In genomic region chr14:44940944-44941343, GRCh38 we compare ENCODE assay signal across 15 cellular contexts. TPM values are rescaled to one million over a fixed set of nuclear protein-coding genes. Genes with fewer than 3 reads are reported as not detected.
DNase-seq lines count a peak whose midpoint lies in the region; ATAC-seq and FAIRE-seq lines count a peak whose summit lies in the region.
"Had no signal": no experiment of that assay in that cellular context is flagged by ENCODE, and none has a peak within 500 bp of the region (broad histone marks: within the 10 kb centered on the region; RNA-seq: fewer than 3 reads in every experiment).

No MANE protein-coding gene starts in this region.

- no peaks in the 10 kb centered on the region for H3K4me1 ChIP-seq in CD4-positive, CD25-positive, alpha-beta regulatory T cell (ENCODE audit: control insufficient read depth, insufficient read depth, low read length, poor library complexity, severe bottlenecking)

- FAIRE-seq in urothelium cell line (lab: Jason Lieb, UNC) = no peak
- FAIRE-seq: HepG2 had no signal

- peaks cover 11% of the 10 kb centered on the region for H3K4me1 Mint-ChIP-seq in activated CD4-positive, alpha-beta T cell treated with anti-CD3 and anti-CD28 coated beads, Interleukin-2, amount 10 ng/mL, durations not matched to agents 24 days and 14 days
- peaks cover 39 to 66% (median 53%) of the 10 kb centered on the region in 4 donors for H3K4me1 Mint-ChIP-seq in CD4-positive, CD25-positive, alpha-beta regulatory T cell
- peaks cover 22% of the 10 kb centered on the region for H3K4me1 Mint-ChIP-seq in T-helper 2 cell treated with Interferon-gamma antibody and Interleukin-4, amounts not matched to agents 5 μg/mL and 100 μg/mL, for 36 hours (ENCODE audit: low read depth)

- no peaks in the 10 kb centered on the region for H3K9me3 ChIP-seq in CD4-positive, CD25-positive, alpha-beta regulatory T cell (ENCODE audit: control insufficient read depth in 2 of 2, low read length in 2 of 2)

- DNase-seq in activated CD4-positive, alpha-beta T cell treated with anti-CD3 and anti-CD28 coated beads, Interleukin-2, amount 10 ng/mL, durations not matched to agents 24 days and 14 days = peak; percentile 57
- no peak for DNase-seq in activated CD4-positive, alpha-beta T cell treated with anti-CD3 and anti-CD28 coated beads for 4 hours
- DNase-seq in CD4-positive, CD25-positive, alpha-beta regulatory T cell = peak in 2 of 3 donors; percentile 18 to 21
- no peak for DNase-seq in T-helper 2 cell treated with Interferon-gamma antibody and Interleukin-4, amounts not matched to agents 5 μg/mL and 100 μg/mL, for 36 hours (ENCODE audit: low spot score)
- DNase-seq in central memory CD4-positive, alpha-beta T cell = peak; percentile 25
- DNase-seq in urothelium cell line (ENCODE audit: low spot score) = no peak
- DNase-seq in effector CD4-positive, alpha-beta T cell = no peak
- DNase-seq: KG1, NCI-H1436, NCI-H2029, NCI-H2171, NCI-H748 treated with DMSO at 0.1 percent for 48 hours, OCI-M1 had no signal

- no peak overlapping the region for H3K27ac ChIP-seq in CD4-positive, CD25-positive, alpha-beta regulatory T cell (ENCODE audit: insufficient read depth, low read length, poor library complexity, severe bottlenecking)

- H3K4me3 Mint-ChIP-seq in activated CD4-positive, alpha-beta T cell treated with anti-CD3 and anti-CD28 coated beads, Interleukin-2, amount 10 ng/mL, durations not matched to agents 24 days and 14 days = no peak overlapping the region
- H3K4me3 Mint-ChIP-seq in CD4-positive, CD25-positive, alpha-beta regulatory T cell = peak overlapping the region in 3 of 4 donors; percentile 5 to 39 (median 25)
- H3K4me3 Mint-ChIP-seq in T-helper 2 cell treated with Interferon-gamma antibody and Interleukin-4, amounts not matched to agents 5 μg/mL and 100 μg/mL, for 36 hours = peak overlapping the region; percentile 55

- peak in 1 of 2 donors; percentile 50 for ATAC-seq in CD4-positive, CD25-positive, alpha-beta regulatory T cell (ENCODE audit: low read depth in 2 of 2)
- ATAC-seq in GM19035 (IDR thresholded peaks at IDR 0.05; ENCODE audit: unreplicated experiment) = no peak
- ATAC-seq: HepG2 had no signal

- H3K4me3 ChIP-seq in CD4-positive, CD25-positive, alpha-beta regulatory T cell (ENCODE audit: low read depth, low read length) = no peak overlapping the region

- peak overlapping the region; percentile 30 for H3K27ac Mint-ChIP-seq in activated CD4-positive, alpha-beta T cell treated with anti-CD3 and anti-CD28 coated beads, Interleukin-2, amount 10 ng/mL, durations not matched to agents 24 days and 14 days
- H3K27ac Mint-ChIP-seq in CD4-positive, CD25-positive, alpha-beta regulatory T cell = peak overlapping the region; percentile 43 to 70 (median 67)
- H3K27ac Mint-ChIP-seq in T-helper 2 cell treated with Interferon-gamma antibody and Interleukin-4, amounts not matched to agents 5 μg/mL and 100 μg/mL, for 36 hours = peak overlapping the region; percentile 81

- peaks cover 72% of the 10 kb centered on the region for H3K36me3 Mint-ChIP-seq in activated CD4-positive, alpha-beta T cell treated with anti-CD3 and anti-CD28 coated beads, Interleukin-2, amount 10 ng/mL, durations not matched to agents 24 days and 14 days (ENCODE audit: low read depth)
- peaks cover 69% of the 10 kb centered on the region for H3K36me3 Mint-ChIP-seq in CD4-positive, CD25-positive, alpha-beta regulatory T cell
- peaks cover 68% of the 10 kb centered on the region for H3K36me3 Mint-ChIP-seq in T-helper 2 cell treated with Interferon-gamma antibody and Interleukin-4, amounts not matched to agents 5 μg/mL and 100 μg/mL, for 36 hours (ENCODE audit: low read depth)

- peaks cover 52% of the 10 kb centered on the region for H3K36me3 ChIP-seq in CD4-positive, CD25-positive, alpha-beta regulatory T cell (ENCODE audit: control insufficient read depth, insufficient read depth, low read length)

- no peaks in the 10 kb centered on the region for H3K27me3 Mint-ChIP-seq in activated CD4-positive, alpha-beta T cell treated with anti-CD3 and anti-CD28 coated beads, Interleukin-2, amount 10 ng/mL, durations not matched to agents 24 days and 14 days
- H3K27me3 Mint-ChIP-seq in CD4-positive, CD25-positive, alpha-beta regulatory T cell = no peaks in the 10 kb centered on the region
- H3K27me3 Mint-ChIP-seq in T-helper 2 cell treated with Interferon-gamma antibody and Interleukin-4, amounts not matched to agents 5 μg/mL and 100 μg/mL, for 36 hours (ENCODE audit: low read depth) = no peaks in the 10 kb centered on the region

- no peaks in the 10 kb centered on the region for H3K27me3 ChIP-seq in CD4-positive, CD25-positive, alpha-beta regulatory T cell (ENCODE audit: control insufficient read depth, insufficient read depth, low read length)

- no peaks in the 10 kb centered on the region for H3K9me3 Mint-ChIP-seq in activated CD4-positive, alpha-beta T cell treated with anti-CD3 and anti-CD28 coated beads, Interleukin-2, amount 10 ng/mL, durations not matched to agents 24 days and 14 days
- peaks cover 0 to 8% (median 2%) of the 10 kb centered on the region in 7 donors for H3K9me3 Mint-ChIP-seq in CD4-positive, CD25-positive, alpha-beta regulatory T cell
- no peaks in the 10 kb centered on the region for H3K9me3 Mint-ChIP-seq in T-helper 2 cell treated with Interferon-gamma antibody and Interleukin-4, amounts not matched to agents 5 μg/mL and 100 μg/mL, for 36 hours

- intact Hi-C loops in activated CD4-positive, alpha-beta T cell treated with anti-CD3 and anti-CD28 coated beads, Interleukin-2, amount 10 ng/mL, durations not matched to agents 24 days and 14 days (cut with micrococcal nuclease) = no loop called here

RNA-seq across cellular contexts. Expression of gene KLHL28, which starts 20.8 kb away (rescaled TPM):
- total RNA-seq in activated CD4-positive, alpha-beta T cell treated with anti-CD3 and anti-CD28 coated beads, Interleukin-2, amount 10 ng/mL, durations not matched to agents 24 days and 14 days = 14.7 and 14.9 TPM in 2 replicates
- 53.9 TPM for total RNA-seq in CD4-positive, CD25-positive, alpha-beta regulatory T cell
- polyA plus RNA-seq in CD4-positive, CD25-positive, alpha-beta regulatory T cell = 10 to 100 TPM; 39.9 to 50.8 (median 47.0) TPM

RNA-seq across cellular contexts. Expression of gene TOGARAM1, which starts 21.0 kb away (rescaled TPM):
- total RNA-seq in activated CD4-positive, alpha-beta T cell treated with anti-CD3 and anti-CD28 coated beads, Interleukin-2, amount 10 ng/mL, durations not matched to agents 24 days and 14 days = 7.6 and 7.9 TPM in 2 replicates
- total RNA-seq in CD4-positive, CD25-positive, alpha-beta regulatory T cell = 17.2 TPM
- 10 to 100 TPM in 1 of 4 donors, 1 to 10 TPM in 3; 6.4 to 10.4 (median 8.4) TPM for polyA plus RNA-seq in CD4-positive, CD25-positive, alpha-beta regulatory T cell

Comparison
In these comparisons a context has a peak if more than half of its experiments do, and no peak if none do; other contexts are left out.
1. DNase-seq: peak in activated CD4-positive, alpha-beta T cell treated with anti-CD3 and anti-CD28 coated beads, Interleukin-2, amount 10 ng/mL, durations not matched to agents 24 days and 14 days (single experiment), CD4-positive, CD25-positive, alpha-beta regulatory T cell (2 of 3) and central memory CD4-positive, alpha-beta T cell (single experiment); none in activated CD4-positive, alpha-beta T cell treated with anti-CD3 and anti-CD28 coated beads for 4 hours (0 of 2), T-helper 2 cell treated with Interferon-gamma antibody and Interleukin-4, amounts not matched to agents 5 μg/mL and 100 μg/mL, for 36 hours (single experiment), urothelium cell line (single experiment) and effector CD4-positive, alpha-beta T cell (single experiment).
2. H3K27ac Mint-ChIP-seq: peak in every context shown above with its lines; median percentile 81 in T-helper 2 cell treated with Interferon-gamma antibody and Interleukin-4, amounts not matched to agents 5 μg/mL and 100 μg/mL, for 36 hours; 67 in CD4-positive, CD25-positive, alpha-beta regulatory T cell; 30 in activated CD4-positive, alpha-beta T cell treated with anti-CD3 and anti-CD28 coated beads, Interleukin-2, amount 10 ng/mL, durations not matched to agents 24 days and 14 days.